ENCODE assay signal across 8 cellular contexts in genomic region chr16:71808593-71809449, GRCh38. TPM values are rescaled to one million over a fixed set of nuclear protein-coding genes. Genes with fewer than 3 reads are reported as not detected.
DNase-seq lines count a peak whose midpoint lies in the region; ATAC-seq, FAIRE-seq and TF ChIP-seq lines count a peak whose summit lies in the region.

TSS of gene AP1G1 (minus strand) at chr16:71808834. CDS start at chr16:71789479, 19,355 bp downstream.

- H3K4me2 ChIP-seq in parathyroid adenoma (ENCODE audit: low read length): peak within 1 kb of the TSS; percentile 94

- H3K27me3 ChIP-seq in cardiac muscle cell: no peaks in the 10 kb centered on the region
- no peaks in the 10 kb centered on the region for H3K27me3 ChIP-seq in parathyroid adenoma (ENCODE audit: control insufficient read depth, insufficient read depth, low read length)
- no peaks in the 10 kb centered on the region for H3K27me3 ChIP-seq in tibial artery

- peak within 1 kb of the TSS; percentile 97 for H3K27ac ChIP-seq in cardiac muscle cell
- H3K27ac ChIP-seq in parathyroid adenoma: peak within 1 kb of the TSS; percentile 100
- peak within 1 kb of the TSS; percentile 94 to 98 for H3K27ac ChIP-seq in tibial artery

- peak within 1 kb of the TSS; percentile 88 for H3K9ac ChIP-seq in parathyroid adenoma

- H3K4me1 Mint-ChIP-seq in activated naive CD8-positive, alpha-beta T cell treated with anti-CD3 and anti-CD28 coated beads, Interleukin-2, amount 50 U/mL, for 24 hours: peaks cover 37% of the 10 kb centered on the region

- peak; percentile 95 for FAIRE-seq in GM12892 (lab: Jason Lieb, UNC)

- H2AFZ ChIP-seq in parathyroid adenoma: peak within 1 kb of the TSS; percentile 100

- no peaks in the 10 kb centered on the region for H3K36me3 ChIP-seq in cardiac muscle cell
- no peaks in the 10 kb centered on the region for H3K36me3 ChIP-seq in parathyroid adenoma (ENCODE audit: control insufficient read depth, insufficient read depth, low read length)
- peaks cover 0 to 4% (median 4%) of the 10 kb centered on the region in 3 donors for H3K36me3 ChIP-seq in tibial artery

- no peaks in the 10 kb centered on the region for H3K9me3 Mint-ChIP-seq in activated naive CD8-positive, alpha-beta T cell treated with anti-CD3 and anti-CD28 coated beads, Interleukin-2, amount 50 U/mL, for 24 hours

- H3K79me2 ChIP-seq in parathyroid adenoma: peaks cover 29% of the 10 kb centered on the region

- H3K36me3 Mint-ChIP-seq in activated naive CD8-positive, alpha-beta T cell treated with anti-CD3 and anti-CD28 coated beads, Interleukin-2, amount 50 U/mL, for 24 hours (ENCODE audit: low read depth): peaks cover 5% of the 10 kb centered on the region

- intact Hi-C loops in tibial artery (cut with DNase I; ENCODE audit: low total_unique reads): loop anchor here (5.0 kb wide), 2 partner anchors 73 to 88 kb away; partner anchors contain the start of genes IST1 and ZNF821

- H3K9me3 ChIP-seq in cardiac muscle cell (ENCODE audit: low read depth) (no peaks in the 10 kb centered on the region), parathyroid adenoma (ENCODE audit: control insufficient read depth, low read length) (no peaks in the 10 kb centered on the region), tibial artery (no peaks in the 10 kb centered on the region)

- no peaks in the 10 kb centered on the region for H3K27me3 Mint-ChIP-seq in activated naive CD8-positive, alpha-beta T cell treated with anti-CD3 and anti-CD28 coated beads, Interleukin-2, amount 50 U/mL, for 24 hours

- H3K27ac Mint-ChIP-seq in activated naive CD8-positive, alpha-beta T cell treated with anti-CD3 and anti-CD28 coated beads, Interleukin-2, amount 50 U/mL, for 24 hours: peak within 1 kb of the TSS; percentile 100

- peak; percentile 82 for ATAC-seq in HG02840 (IDR thresholded peaks at IDR 0.05; ENCODE audit: low FRiP score, unreplicated experiment)
- ATAC-seq in activated naive CD8-positive, alpha-beta T cell treated with anti-CD3 and anti-CD28 coated beads, Interleukin-2, amount 50 U/mL, for 24 hours: peak; percentile 98

- TF ChIP-seq POLR2A in GM12892 (IDR thresholded peaks at IDR 0.05; ENCODE audit: low read depth, low read length): peak; percentile 90

- peak within 1 kb of the TSS; percentile 94 for H3K4me3 Mint-ChIP-seq in activated naive CD8-positive, alpha-beta T cell treated with anti-CD3 and anti-CD28 coated beads, Interleukin-2, amount 50 U/mL, for 24 hours

- no peak for TF ChIP-seq CTCF in cardiac muscle cell (IDR thresholded peaks at IDR 0.05; ENCODE audit: low read depth, low read length)
- TF ChIP-seq CTCF in parathyroid adenoma (IDR thresholded peaks at IDR 0.05): no peak
- no peak for TF ChIP-seq CTCF in tibial artery (IDR thresholded peaks at IDR 0.05)

- peak; percentile 83 for DNase-seq in GM12892 (ENCODE audit: insufficient read length)
- DNase-seq in NCI-H1436 (lab: John Stamatoyannopoulos, UW): peak; percentile 96
- DNase-seq in SW480 (ENCODE audit: low spot score): peak; percentile 97
- peak; percentile 89 for DNase-seq in activated naive CD8-positive, alpha-beta T cell treated with anti-CD3 and anti-CD28 coated beads, Interleukin-2, amount 50 U/mL, for 24 hours
- peak; percentile 97 to 99 for DNase-seq in cardiac muscle cell (ENCODE audit: low read depth in 1 of 2, low spot score in 1 of 2)
- DNase-seq in tibial artery: peak; percentile 94 to 97

- H3K4me3 ChIP-seq in cardiac muscle cell (peak within 1 kb of the TSS; percentile 80), parathyroid adenoma (ENCODE audit: low read depth, low read length) (peak within 1 kb of the TSS; percentile 90), tibial artery (peak within 1 kb of the TSS; percentile 71)

- H3K4me1 ChIP-seq in cardiac muscle cell (ENCODE audit: low read depth): peaks cover 5% of the 10 kb centered on the region
- H3K4me1 ChIP-seq in parathyroid adenoma: peaks cover 8% of the 10 kb centered on the region
- peaks cover 5 to 41% (median 20%) of the 10 kb centered on the region in 4 donors for H3K4me1 ChIP-seq in tibial artery

RNA-seq across cellular contexts. Expression of gene AP1G1, which starts in this region (rescaled TPM):
- polyA plus RNA-seq in GM12892 (2012; ENCODE audit: missing spikeins): 31.7 TPM
- 44.4 and 69.0 TPM in 2 replicates for total RNA-seq in cardiac muscle cell
- polyA plus RNA-seq in cardiac muscle cell: 14.7 and 21.1 TPM in 2 replicates

Comparison
In these comparisons a context has a peak if more than half of its experiments do, and no peak if none do; other contexts are left out.
1. Peak in every context shown above with its lines: DNase-seq, ATAC-seq, H3K4me3 ChIP-seq and H3K27ac ChIP-seq.